Comparison of ENCODE assay signal across 8 cellular contexts in genomic region chr1:107056426-107057196, GRCh38. TPM values are rescaled to one million over a fixed set of nuclear protein-coding genes. Genes with fewer than 3 reads are reported as not detected.
DNase-seq lines count a peak whose midpoint lies in the region; ATAC-seq and TF ChIP-seq lines count a peak whose summit lies in the region.

Gene PRMT6 (plus strand): TSS chr1:107056674. CDS start chr1:107056716, 42 bp downstream.

- peak; percentile 88 for ATAC-seq in GM19468 (IDR thresholded peaks at IDR 0.05; ENCODE audit: extremely low read depth, unreplicated experiment)

- H3K4me1 Mint-ChIP-seq in mesothelial cell of epicardium, result peaks cover 20% of the 10 kb centered on the region

- in situ Hi-C loops in endometrial microvascular endothelial cells (cut with HindIII; ENCODE audit: inconsistent ontology term, low pct_unique_long_range_greater_than_20kb, low sequenced_read_pairs), result no loop called here

- no peaks in the 10 kb centered on the region for H3K9me3 Mint-ChIP-seq in mesothelial cell of epicardium

- H3K27ac Mint-ChIP-seq in mesothelial cell of epicardium, result peak within 1 kb of the TSS; percentile 94

- H3K4me3 Mint-ChIP-seq in mesothelial cell of epicardium, result peak within 1 kb of the TSS; percentile 96

- H3K27me3 Mint-ChIP-seq in mesothelial cell of epicardium (ENCODE audit: low read depth), result no peaks in the 10 kb centered on the region

- no peak for TF ChIP-seq CTCF in mesothelial cell of epicardium (IDR thresholded peaks at IDR 0.05; ENCODE audit: unreplicated experiment)

- DNase-seq in COLO668 (lab: John Stamatoyannopoulos, UW; ENCODE audit: unreplicated experiment) (peak; percentile 92), HS-5 (ENCODE audit: low read depth) (peak; percentile 43), NOMO-1 treated with dmso at 0.1 percent for 144 hours (lab: John Stamatoyannopoulos, UW; ENCODE audit: unreplicated experiment) (peak; percentile 86), mesothelial cell of epicardium (ENCODE audit: low spot score in 2 of 2, unreplicated experiment in 2 of 2) (peak; percentile 56 to 76)
- DNase-seq in activated CD8-positive, alpha-beta memory T cell treated with anti-CD3 and anti-CD28 coated beads, Interleukin-2, amount 50 U/mL, for 1 hour (ENCODE audit: extremely low read depth), result peak; percentile 32
- DNase-seq in stimulated activated CD8-positive, alpha-beta memory T cell treated with anti-CD3 and anti-CD28 coated beads, Interleukin-15, amount 100 ng/mL, for 4 hours (ENCODE audit: low read depth in 2 of 2), result peak; percentile 64 to 70

- H3K36me3 Mint-ChIP-seq in mesothelial cell of epicardium, result peaks cover 6% of the 10 kb centered on the region

RNA-seq across cellular contexts. Expression of gene PRMT6, which starts in this region (rescaled TPM):
- 36.1 TPM for total RNA-seq in endometrial microvascular endothelial cells (ENCODE audit: inconsistent ontology term)
- 21.1 to 23.1 TPM (median 22.3 TPM) in 3 replicates for total RNA-seq in mesothelial cell of epicardium

Comparison
In these comparisons a context has a peak if more than half of its experiments do, and no peak if none do; other contexts are left out.
1. Peak in every context shown above with its lines: DNase-seq and ATAC-seq.
2. DNase-seq: peak in every context shown above with its lines; median percentile 92 in COLO668; 86 in NOMO-1 treated with dmso at 0.1 percent for 144 hours; 67 in stimulated activated CD8-positive, alpha-beta memory T cell treated with anti-CD3 and anti-CD28 coated beads, Interleukin-15, amount 100 ng/mL, for 4 hours; 66 in mesothelial cell of epicardium; 43 in HS-5; 32 in activated CD8-positive, alpha-beta memory T cell treated with anti-CD3 and anti-CD28 coated beads, Interleukin-2, amount 50 U/mL, for 1 hour.